In the genomic region with DNA sequence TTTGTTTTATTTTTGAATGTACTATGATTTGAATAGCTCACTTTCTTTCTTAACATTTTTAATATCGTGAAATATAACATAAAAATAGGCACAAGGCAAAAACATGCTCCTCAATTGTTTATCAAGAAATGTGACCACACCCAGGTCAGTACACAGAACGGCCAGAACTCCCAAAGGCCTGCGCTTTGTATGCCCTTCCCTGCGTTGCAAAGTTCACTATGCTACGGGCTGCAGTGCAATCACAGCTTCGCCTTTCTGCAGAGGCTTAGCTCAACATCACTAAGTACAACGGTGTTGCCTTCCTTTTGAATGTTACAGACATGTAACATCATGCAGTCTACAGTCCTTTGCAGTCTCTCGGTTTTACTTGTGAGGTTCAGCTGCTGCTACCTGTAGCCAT, we compare ENCODE assay signal across 1 cellular context.
TF ChIP-seq lines count a peak whose summit lies in the region.

No MANE protein-coding gene starts in this region.

TF ChIP-seq in H1, 55 proteins besides CTCF, POLR2A, EP300 and RAD21:
- TF ChIP-seq CBX8 (IDR thresholded peaks at IDR 0.05; ENCODE audit: borderline replicate concordance, low read depth, low read length) (no peak), NANOG (IDR thresholded peaks at IDR 0.05; ENCODE audit: insufficient read depth, low read depth, low read length, poor library complexity, severe bottlenecking) (no peak), FOSL1 (IDR thresholded peaks at IDR 0.05; ENCODE audit: insufficient read depth, low read depth, low read length) (no peak), BCL11A (IDR thresholded peaks at IDR 0.05; ENCODE audit: low read depth in 2 of 2, low read length in 2 of 2) (no peak), KDM5A (IDR thresholded peaks at IDR 0.05; ENCODE audit: low read length) (no peak), CHD2 (IDR thresholded peaks at IDR 0.05; ENCODE audit: low read length) (no peak), TCF12 (IDR thresholded peaks at IDR 0.05; ENCODE audit: low read depth, low read length) (no peak), TAF1 (IDR thresholded peaks at IDR 0.05; ENCODE audit: low read depth, low read length) (no peak), SRF (IDR thresholded peaks at IDR 0.05; ENCODE audit: low read depth, low read length) (no peak)
- TF ChIP-seq, protein P1, sequence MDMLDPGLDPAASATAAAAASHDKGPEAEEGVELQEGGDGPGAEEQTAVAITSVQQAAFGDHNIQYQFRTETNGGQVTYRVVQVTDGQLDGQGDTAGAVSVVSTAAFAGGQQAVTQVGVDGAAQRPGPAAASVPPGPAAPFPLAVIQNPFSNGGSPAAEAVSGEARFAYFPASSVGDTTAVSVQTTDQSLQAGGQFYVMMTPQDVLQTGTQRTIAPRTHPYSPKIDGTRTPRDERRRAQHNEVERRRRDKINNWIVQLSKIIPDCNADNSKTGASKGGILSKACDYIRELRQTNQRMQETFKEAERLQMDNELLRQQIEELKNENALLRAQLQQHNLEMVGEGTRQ (IDR thresholded peaks at IDR 0.05; ENCODE audit: low read length) = no peak
